8 cellular contexts compared by ENCODE assay signal in genomic region chr6:149316740-149317655, GRCh38. TPM values are rescaled to one million over a fixed set of nuclear protein-coding genes. Genes with fewer than 3 reads are reported as not detected.
DNase-seq lines count a peak whose midpoint lies in the region; ATAC-seq and TF ChIP-seq lines count a peak whose summit lies in the region.

No MANE protein-coding gene starts in this region.

- H3K4me3 Mint-ChIP-seq in nephron progenitor cell = peak overlapping the region; percentile 90
- peak overlapping the region; percentile 91 for H3K4me3 Mint-ChIP-seq in stimulated activated naive CD8-positive, alpha-beta T cell treated with anti-CD3 and anti-CD28 coated beads, Interleukin-15, Interleukin-2, amounts not matched to agents 100 ng/mL and 50 ng/mL, for 24 hours

- H3K27ac Mint-ChIP-seq in nephron progenitor cell = peak overlapping the region; percentile 90
- H3K27ac Mint-ChIP-seq in stimulated activated naive CD8-positive, alpha-beta T cell treated with anti-CD3 and anti-CD28 coated beads, Interleukin-15, Interleukin-2, amounts not matched to agents 100 ng/mL and 50 ng/mL, for 24 hours = peak overlapping the region; percentile 93

- peak; percentile 60 for ATAC-seq in GM21825 (IDR thresholded peaks at IDR 0.05; ENCODE audit: unreplicated experiment)

- TF ChIP-seq CTCF in fibroblast of the aortic adventitia (IDR thresholded peaks at IDR 0.05; ENCODE audit: insufficient read depth, low read length) (no peak), nephron progenitor cell (IDR thresholded peaks at IDR 0.05) (no peak)

- peak overlapping the region; percentile 87 for H2AFZ ChIP-seq in Karpas-422 (ENCODE audit: low read length)

- H3K27me3 ChIP-seq in Karpas-422 (ENCODE audit: low read length) = no peaks in the 10 kb centered on the region

- no peaks in the 10 kb centered on the region for H3K36me3 Mint-ChIP-seq in nephron progenitor cell (ENCODE audit: low read depth)
- peaks cover 14% of the 10 kb centered on the region for H3K36me3 Mint-ChIP-seq in stimulated activated naive CD8-positive, alpha-beta T cell treated with anti-CD3 and anti-CD28 coated beads, Interleukin-15, Interleukin-2, amounts not matched to agents 100 ng/mL and 50 ng/mL, for 24 hours (ENCODE audit: low read depth)

- H3K27ac ChIP-seq in Karpas-422 (ENCODE audit: low read length) = peak overlapping the region; percentile 74

- peak overlapping the region; percentile 90 for H3K9ac ChIP-seq in Karpas-422 (ENCODE audit: low read length)

- DNase-seq in EH (ENCODE audit: low read depth) (peak; percentile 93), Karpas-422 (peak; percentile 96), RPMI7951 (ENCODE audit: low read depth) (peak; percentile 91), fibroblast of the aortic adventitia (ENCODE audit: low read depth) (peak; percentile 88), nephron progenitor cell (peak; percentile 89)
- peak; percentile 83 for DNase-seq in activated T-helper 9 cell treated with anti-CD3 and anti-CD28 coated beads, Interleukin-2, amount 50 U/mL, for 16 hours (ENCODE audit: low read depth)

- no peaks in the 10 kb centered on the region for H3K36me3 ChIP-seq in Karpas-422 (ENCODE audit: insufficient read depth, low read length)

- H3K27me3 Mint-ChIP-seq in nephron progenitor cell (ENCODE audit: low read depth, poor library complexity) = no peaks in the 10 kb centered on the region
- H3K27me3 Mint-ChIP-seq in stimulated activated naive CD8-positive, alpha-beta T cell treated with anti-CD3 and anti-CD28 coated beads, Interleukin-15, Interleukin-2, amounts not matched to agents 100 ng/mL and 50 ng/mL, for 24 hours = no peaks in the 10 kb centered on the region

- H3K4me3 ChIP-seq in Karpas-422 (ENCODE audit: low read length) (peak overlapping the region; percentile 82), fibroblast of the aortic adventitia (ENCODE audit: low read depth, low read length) (peak overlapping the region; percentile 90)

- H4K20me1 ChIP-seq in Karpas-422 (ENCODE audit: insufficient read depth, low read depth, low read length) = peaks cover 34% of the 10 kb centered on the region

- peaks cover 41% of the 10 kb centered on the region for H3K4me1 Mint-ChIP-seq in nephron progenitor cell
- peaks cover 51% of the 10 kb centered on the region for H3K4me1 Mint-ChIP-seq in stimulated activated naive CD8-positive, alpha-beta T cell treated with anti-CD3 and anti-CD28 coated beads, Interleukin-15, Interleukin-2, amounts not matched to agents 100 ng/mL and 50 ng/mL, for 24 hours (ENCODE audit: low read depth)

- peak overlapping the region; percentile 85 for H3K4me2 ChIP-seq in Karpas-422 (ENCODE audit: low read depth, low read length, poor library complexity, severe bottlenecking)

- no peaks in the 10 kb centered on the region for H3K9me3 ChIP-seq in Karpas-422 (ENCODE audit: low read length)

- H3K9me3 Mint-ChIP-seq in nephron progenitor cell = no peaks in the 10 kb centered on the region
- peaks cover 3% of the 10 kb centered on the region for H3K9me3 Mint-ChIP-seq in stimulated activated naive CD8-positive, alpha-beta T cell treated with anti-CD3 and anti-CD28 coated beads, Interleukin-15, Interleukin-2, amounts not matched to agents 100 ng/mL and 50 ng/mL, for 24 hours

- H3K79me2 ChIP-seq in Karpas-422 (ENCODE audit: low read length) = peaks cover 36% of the 10 kb centered on the region

- H3K9me2 ChIP-seq in Karpas-422 (replicated peaks; ENCODE audit: insufficient read depth, low read length) = no peaks in the 10 kb centered on the region

- H3K4me1 ChIP-seq in Karpas-422 (ENCODE audit: low read length) = peaks cover 39% of the 10 kb centered on the region

RNA-seq across cellular contexts. Expression of gene TAB2, which starts 0.5 kb away (rescaled TPM):
- total RNA-seq in Karpas-422 (2014; rRNA removed; shearing (Covaris generic); ENCODE audit: low replicate concordance) = 8.3 and 23.4 TPM in 2 replicates
- total RNA-seq in RPMI7951 (2014; rRNA removed; shearing (Covaris generic)) = 32.5 and 46.7 TPM in 2 replicates
- total RNA-seq in fibroblast of the aortic adventitia (ENCODE audit: low replicate concordance) = 20.2 and 40.0 TPM in 2 replicates

Comparison
In these comparisons a context has a peak if more than half of its experiments do, and no peak if none do; other contexts are left out.
1. Peak in every context shown above with its lines: DNase-seq, ATAC-seq, H3K4me3 ChIP-seq and H3K27ac ChIP-seq.